Comparison of ENCODE assay signal across 16 cellular contexts in genomic region chr13:32323912-32324311, GRCh38.
DNase-seq lines count a peak whose midpoint lies in the region; ATAC-seq and TF ChIP-seq lines count a peak whose summit lies in the region.
"Had no signal": no experiment of that assay in that cellular context is flagged by ENCODE, and none has a peak within 500 bp of the region (broad histone marks: within the 10 kb centered on the region; RNA-seq: fewer than 3 reads in every experiment).

No MANE protein-coding gene starts in this region.

- H3K9me3 ChIP-seq in adipocyte (ENCODE audit: control insufficient read depth, low read length): no peaks in the 10 kb centered on the region
- H3K9me3 ChIP-seq: adrenal gland, neutrophil, testis had no signal

- TF ChIP-seq CTCF in fibroblast of pulmonary artery (IDR thresholded peaks at IDR 0.05; ENCODE audit: low read length, missing control alignments): no peak

- H3K9ac ChIP-seq in adipocyte (ENCODE audit: low read length): no peak overlapping the region

- no peaks in the 10 kb centered on the region for H3K27me3 ChIP-seq in adipocyte (replicated peaks; ENCODE audit: control insufficient read depth, insufficient read depth, low read length)
- H3K27me3 ChIP-seq: adrenal gland, neutrophil, testis had no signal

- no peak for DNase-seq in activated CD4-positive, CD25-positive, alpha-beta regulatory T cell treated with anti-CD3 and anti-CD28 coated beads, Interleukin-2, amount 50 U/mL, for 72 hours
- DNase-seq in adipocyte (ENCODE audit: low read depth): peak; percentile 62
- peak; percentile 71 for DNase-seq in fibroblast of pulmonary artery (ENCODE audit: low read depth)
- peak; percentile 68 for DNase-seq in stromal cell of bone marrow (ENCODE audit: low read depth)
- DNase-seq in NCI-H128 (lab: John Stamatoyannopoulos, UW; ENCODE audit: unreplicated experiment): no peak
- no peak for DNase-seq in islet precursor cell
- DNase-seq: 8988T; activated CD4-positive, alpha-beta T cell treated with anti-CD3 and anti-CD28 coated beads for 36 hours; adrenal gland; hypothalamus; NCI-H1092 treated with DMSO at 0.1 percent for 48 hours; testis had no signal

- H3K36me3 ChIP-seq in adipocyte (ENCODE audit: control insufficient read depth, insufficient read depth, low read length, severe bottlenecking): no peaks in the 10 kb centered on the region
- H3K36me3 ChIP-seq: adrenal gland had no signal

- H3K4me3 ChIP-seq in adipocyte (ENCODE audit: low read length) (peak overlapping the region; percentile 24), fibroblast of pulmonary artery (replicated peaks; ENCODE audit: low read depth, low read length) (no peak overlapping the region)
- H3K4me3 ChIP-seq: adrenal gland, lung, testis had no signal

- peak; percentile 35 to 68 for ATAC-seq in activated CD4-positive, CD25-positive, alpha-beta regulatory T cell treated with anti-CD3 and anti-CD28 coated beads, Interleukin-2, amount 50 U/mL, for 24 hours
- no peak for ATAC-seq in HG02840 (IDR thresholded peaks at IDR 0.05; ENCODE audit: low FRiP score, unreplicated experiment)
- ATAC-seq: activated CD4-positive, alpha-beta T cell treated with anti-CD3 and anti-CD28 coated beads for 36 hours had no signal

- peaks cover 11% of the 10 kb centered on the region for H3K4me1 ChIP-seq in adipocyte (ENCODE audit: control insufficient read depth, insufficient read depth, low read length)
- H3K4me1 ChIP-seq: adrenal gland, testis had no signal

Comparison
In these comparisons a context has a peak if more than half of its experiments do, and no peak if none do; other contexts are left out.
1. DNase-seq: peak in adipocyte (single experiment), fibroblast of pulmonary artery (single experiment) and stromal cell of bone marrow (single experiment); none in activated CD4-positive, CD25-positive, alpha-beta regulatory T cell treated with anti-CD3 and anti-CD28 coated beads, Interleukin-2, amount 50 U/mL, for 72 hours (single experiment), NCI-H128 (single experiment) and islet precursor cell (single experiment).